ENCODE assay signal across 16 cellular contexts in genomic region chr3:139119331-139120025, GRCh38.
"Had no signal": no experiment of that assay in that cellular context is flagged by ENCODE, and none has a peak within 500 bp of the region (broad histone marks: within the 10 kb centered on the region; RNA-seq: fewer than 3 reads in every experiment).

No MANE protein-coding gene starts in this region.

- H3K27ac Mint-ChIP-seq: activated CD4-positive, alpha-beta T cell treated with anti-CD3 and anti-CD28 coated beads, Interleukin-2, amount 10 ng/mL, durations not matched to agents 7 days and 5 days; activated naive CD4-positive, alpha-beta T cell treated with anti-CD3 and anti-CD28 coated beads, Interleukin-2, amount 50 U/mL, for 72 hours; activated T-cell treated with anti-CD3 and anti-CD28 coated beads, Interleukin-2, amount 50 U/mL, for 24 hours; WTC11 had no signal

- H3K9me3 Mint-ChIP-seq: activated CD4-positive, alpha-beta T cell treated with anti-CD3 and anti-CD28 coated beads, Interleukin-2, amount 10 ng/mL, durations not matched to agents 7 days and 5 days; activated naive CD4-positive, alpha-beta T cell treated with anti-CD3 and anti-CD28 coated beads, Interleukin-2, amount 50 U/mL, for 72 hours; activated T-cell treated with anti-CD3 and anti-CD28 coated beads, Interleukin-2, amount 50 U/mL, for 24 hours; WTC11 had no signal

- H3K4me1 ChIP-seq: foreskin keratinocyte, tibial artery had no signal

- DNase-seq: activated CD4-positive, alpha-beta T cell treated with anti-CD3 and anti-CD28 coated beads, Interleukin-2, amount 10 ng/mL, durations not matched to agents 7 days and 5 days; activated effector memory CD4-positive, alpha-beta T cell treated with Interleukin-2 at 50 U/mL for 16 hours; activated T-cell treated with anti-CD3 and anti-CD28 coated beads, Interleukin-2, amount 50 U/mL, for 24 hours; amygdala; cerebellar nuclear complex; dermis blood vessel endothelial cell; esophagus squamous epithelium; foreskin keratinocyte; pancreas; SK-N-SH; stimulated activated CD4-positive, alpha-beta T cell treated with anti-CD3 and anti-CD28 coated beads, Interleukin-4, amount 100 ng/mL, for 24 hours; tibial artery had no signal

- ATAC-seq: activated naive CD4-positive, alpha-beta T cell treated with anti-CD3 and anti-CD28 coated beads, Interleukin-2, amount 50 U/mL, for 72 hours; foreskin keratinocyte; left lung; WTC11 had no signal

- H3K36me3 ChIP-seq: brain microvascular endothelial cell, esophagus squamous epithelium, left lung, pancreas, tibial artery had no signal

- H3K4me3 Mint-ChIP-seq: activated CD4-positive, alpha-beta T cell treated with anti-CD3 and anti-CD28 coated beads, Interleukin-2, amount 10 ng/mL, durations not matched to agents 7 days and 5 days; activated T-cell treated with anti-CD3 and anti-CD28 coated beads, Interleukin-2, amount 50 U/mL, for 24 hours; WTC11 had no signal

- H3K36me3 Mint-ChIP-seq: activated naive CD4-positive, alpha-beta T cell treated with anti-CD3 and anti-CD28 coated beads, Interleukin-2, amount 50 U/mL, for 72 hours; WTC11 had no signal

- H3K9me3 ChIP-seq: esophagus squamous epithelium, left lung, pancreas, SK-N-SH, tibial artery had no signal

- H3K27ac ChIP-seq: brain microvascular endothelial cell, esophagus squamous epithelium, foreskin keratinocyte, left lung, pancreas, tibial artery had no signal

- H3K4me3 ChIP-seq: esophagus squamous epithelium, left lung, pancreas, tibial artery had no signal

- H3K4me1 Mint-ChIP-seq: activated CD4-positive, alpha-beta T cell treated with anti-CD3 and anti-CD28 coated beads, Interleukin-2, amount 10 ng/mL, durations not matched to agents 7 days and 5 days had no signal

- H3K27me3 Mint-ChIP-seq: activated CD4-positive, alpha-beta T cell treated with anti-CD3 and anti-CD28 coated beads, Interleukin-2, amount 10 ng/mL, durations not matched to agents 7 days and 5 days; activated T-cell treated with anti-CD3 and anti-CD28 coated beads, Interleukin-2, amount 50 U/mL, for 24 hours had no signal

- H3K27me3 ChIP-seq: brain microvascular endothelial cell, esophagus squamous epithelium, foreskin keratinocyte, left lung, pancreas, tibial artery had no signal
